Comparison of ENCODE assay signal across 30 cellular contexts in genomic region chr20:52090036-52090435, GRCh38.
"Had no signal": no experiment of that assay in that cellular context is flagged by ENCODE, and none has a peak within 500 bp of the region (broad histone marks: within the 10 kb centered on the region; RNA-seq: fewer than 3 reads in every experiment).

No MANE protein-coding gene starts in this region.

- H2AFZ ChIP-seq: neural progenitor cell, parathyroid adenoma had no signal

- H3K4me3 ChIP-seq: neural progenitor cell, ovary, psoas muscle, skin epidermis, smooth muscle cell, spleen, thoracic aorta, thyroid gland, tibial nerve, upper lobe of left lung, vagina had no signal

- H3K27me3 ChIP-seq: neural progenitor cell, ovary, spleen, thyroid gland, tibial nerve, upper lobe of left lung, vagina had no signal

- DNase-seq: naive thymus-derived CD8-positive, alpha-beta T cell; occipital lobe; ovary; posterior cingulate gyrus; psoas muscle; right cardiac atrium; spleen; stimulated activated CD4-positive, alpha-beta T cell treated with anti-CD3 and anti-CD28 coated beads, Interleukin-12 subunit alpha, Interleukin-12 subunit beta, amount 100 ng/mL, for 4 hours; stimulated activated CD4-positive, alpha-beta T cell treated with anti-CD3 and anti-CD28 coated beads, Interleukin-1b, Interleukin-23, amount 100 ng/mL, for 48 hours; stimulated activated CD4-positive, alpha-beta T cell treated with anti-CD3 and anti-CD28 coated beads, Interleukin-4, amount 100 ng/mL, for 1 hour; stimulated activated CD4-positive, alpha-beta T cell treated with anti-CD3 and anti-CD28 coated beads, Interleukin-4, amount 100 ng/mL, for 4 hours; stimulated activated CD8-positive, alpha-beta memory T cell treated with anti-CD3 and anti-CD28 coated beads, Interleukin-4, amount 100 ng/mL, for 48 hours; stimulated activated naive CD4-positive, alpha-beta T cell; stimulated activated naive CD8-positive, alpha-beta T cell treated with anti-CD3 and anti-CD28 coated beads, Interleukin-15, amount 100 ng/mL, for 72 hours; stimulated activated naive CD8-positive, alpha-beta T cell treated with anti-CD3 and anti-CD28 coated beads, Interleukin-15, Interleukin-2, amounts not matched to agents 100 U/mL and 50 U/mL, for 24 hours; thyroid gland; trophoblast cell; upper lobe of left lung had no signal

- H3K4me1 Mint-ChIP-seq: naive thymus-derived CD8-positive, alpha-beta T cell; neural progenitor cell; stimulated activated memory B cell treated with anti-CD40 and anti-IgM and Interleukin-4, amounts not matched to agents 10 μg/mL and 1 μg/mL and 100 μg/mL, for 72 hours; stimulated activated naive CD8-positive, alpha-beta T cell treated with anti-CD3 and anti-CD28 coated beads, Interleukin-15, amount 100 ng/mL, for 72 hours had no signal

- H3K27me3 Mint-ChIP-seq: naive thymus-derived CD8-positive, alpha-beta T cell; natural killer cell treated with Interleukin-12 subunit alpha and Interleukin-12 subunit beta and Interleukin-15 and Interleukin-18, amount 100 ng/mL, for 72 hours; progenitor cell of endocrine pancreas; stimulated activated memory B cell treated with anti-CD40 and anti-IgM and Interleukin-4, amounts not matched to agents 10 μg/mL and 1 μg/mL and 100 μg/mL, for 72 hours; stimulated activated naive CD8-positive, alpha-beta T cell treated with anti-CD3 and anti-CD28 coated beads, Interleukin-15, amount 100 ng/mL, for 72 hours had no signal

- ATAC-seq: naive thymus-derived CD8-positive, alpha-beta T cell; natural killer cell treated with Interleukin-12 subunit alpha and Interleukin-12 subunit beta and Interleukin-15 and Interleukin-18, amount 100 ng/mL, for 72 hours; psoas muscle; right cardiac atrium; sciatic nerve; stimulated activated memory B cell treated with anti-CD40 and anti-IgM and Interleukin-4, amounts not matched to agents 10 μg/mL and 1 μg/mL and 100 μg/mL, for 72 hours; stimulated activated naive CD8-positive, alpha-beta T cell treated with anti-CD3 and anti-CD28 coated beads, Interleukin-15, amount 100 ng/mL, for 72 hours; stimulated activated naive CD8-positive, alpha-beta T cell treated with anti-CD3 and anti-CD28 coated beads, Interleukin-15, Interleukin-2, amounts not matched to agents 100 U/mL and 50 U/mL, for 24 hours had no signal

- H3K4me3 Mint-ChIP-seq: naive thymus-derived CD8-positive, alpha-beta T cell; natural killer cell treated with Interleukin-12 subunit alpha and Interleukin-12 subunit beta and Interleukin-15 and Interleukin-18, amount 100 ng/mL, for 72 hours; neural progenitor cell; stimulated activated memory B cell treated with anti-CD40 and anti-IgM and Interleukin-4, amounts not matched to agents 10 μg/mL and 1 μg/mL and 100 μg/mL, for 72 hours; stimulated activated naive CD8-positive, alpha-beta T cell treated with anti-CD3 and anti-CD28 coated beads, Interleukin-15, amount 100 ng/mL, for 72 hours had no signal

- H3K4me1 ChIP-seq: neural progenitor cell, parathyroid adenoma, psoas muscle, spleen, thyroid gland, tibial nerve, upper lobe of left lung, vagina had no signal

- FAIRE-seq: urothelium cell line had no signal

- H3K27ac Mint-ChIP-seq: natural killer cell treated with Interleukin-12 subunit alpha and Interleukin-12 subunit beta and Interleukin-15 and Interleukin-18, amount 100 ng/mL, for 72 hours; neural progenitor cell; progenitor cell of endocrine pancreas; stimulated activated memory B cell treated with anti-CD40 and anti-IgM and Interleukin-4, amounts not matched to agents 10 μg/mL and 1 μg/mL and 100 μg/mL, for 72 hours; stimulated activated naive CD8-positive, alpha-beta T cell treated with anti-CD3 and anti-CD28 coated beads, Interleukin-15, amount 100 ng/mL, for 72 hours had no signal

- H3K27ac ChIP-seq: neural progenitor cell, ovary, parathyroid adenoma, psoas muscle, skin epidermis, spleen, thoracic aorta, thyroid gland, tibial nerve, upper lobe of left lung, vagina had no signal

- H3K9me3 ChIP-seq: thyroid gland had no signal

- H3K36me3 ChIP-seq: ovary, thyroid gland had no signal

- H3K9ac ChIP-seq: neural progenitor cell, parathyroid adenoma had no signal

- H3K79me2 ChIP-seq: parathyroid adenoma had no signal

- H3K4me2 ChIP-seq: neural progenitor cell, smooth muscle cell had no signal
